Comparison of ENCODE assay signal across 1 cellular context in the genomic region with DNA sequence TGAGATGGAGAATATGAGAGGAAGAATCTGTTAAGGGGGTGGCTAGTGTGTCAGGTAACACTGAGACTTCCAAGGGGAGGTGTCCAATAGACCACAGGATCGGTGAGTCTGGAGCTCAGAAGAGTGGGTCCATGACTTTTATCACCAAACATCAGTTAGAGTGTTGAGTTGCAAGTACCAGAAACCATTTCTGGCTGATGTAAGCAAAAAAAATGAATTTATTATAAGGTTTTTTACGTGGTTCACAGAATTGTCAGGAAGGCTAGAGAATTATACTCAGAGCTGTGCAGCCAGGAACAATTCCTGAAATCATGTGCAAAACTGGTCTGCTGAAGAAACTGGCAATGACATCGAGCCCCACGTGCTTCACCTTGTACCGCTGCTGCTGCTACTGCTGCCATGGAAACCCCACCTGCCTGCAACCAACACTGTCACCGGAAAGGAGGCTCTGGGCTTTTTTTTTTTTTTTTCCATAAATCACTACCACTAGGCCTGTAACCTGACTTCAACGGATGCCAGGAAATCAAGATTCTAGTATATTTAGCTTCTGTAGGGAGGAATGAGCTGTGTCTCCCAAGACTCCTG.
TF ChIP-seq lines count a peak whose summit lies in the region.

No MANE protein-coding gene starts in this region.

TF ChIP-seq in HepG2, 621 proteins besides CTCF, POLR2A, EP300 and RAD21 (continued from another document):
- no peak for TF ChIP-seq AKNA (CRISPR knock-in tag; IDR thresholded peaks at IDR 0.05; ENCODE audit: borderline replicate concordance)
- no peak for TF ChIP-seq ZSCAN31 (CRISPR knock-in tag; IDR thresholded peaks at IDR 0.05; ENCODE audit: low read depth)
- TF ChIP-seq MAFK (conservative IDR thresholded peaks at IDR 0.05 in 1 of 2, IDR thresholded peaks at IDR 0.05 in 1 of 2; ENCODE audit: low read length in 2 of 2): peak; percentile 64 to 78
- TF ChIP-seq MAFF (IDR thresholded peaks at IDR 0.05; ENCODE audit: low read depth, low read length): peak; percentile 59
TF ChIP-seq in HepG2: peak in this region for 2.
